ENCODE assay signal across 8 cellular contexts in genomic region chr2:218895758-218896500, GRCh38. TPM values are rescaled to one million over a fixed set of nuclear protein-coding genes. Genes with fewer than 3 reads are reported as not detected.
DNase-seq lines count a peak whose midpoint lies in the region; ATAC-seq lines count a peak whose summit lies in the region.
"Had no signal": no experiment of that assay in that cellular context is flagged by ENCODE, and none has a peak within 500 bp of the region (broad histone marks: within the 10 kb centered on the region; RNA-seq: fewer than 3 reads in every experiment).

No MANE protein-coding gene starts in this region.

- no peak overlapping the region for H3K4ac ChIP-seq in trophoblast cell (ENCODE audit: low read depth, low read length)

- H3K27ac ChIP-seq in trophoblast cell (ENCODE audit: low read depth, low read length) = no peak overlapping the region
- H3K27ac ChIP-seq: SJSA1 had no signal

- no peak overlapping the region for H3K23ac ChIP-seq in trophoblast cell (ENCODE audit: low read length)

- no peak overlapping the region for H3K4me3 ChIP-seq in trophoblast cell (ENCODE audit: low read depth, low read length)
- H3K4me3 ChIP-seq: SJSA1 had no signal

- no peak overlapping the region for H3K9ac ChIP-seq in trophoblast cell (ENCODE audit: low read length)

- peak overlapping the region; percentile 72 for H4K91ac ChIP-seq in trophoblast cell (ENCODE audit: low read depth, low read length)

- no peak overlapping the region for H4K8ac ChIP-seq in trophoblast cell (ENCODE audit: low read depth, low read length)

- no peak overlapping the region for H3K14ac ChIP-seq in trophoblast cell (ENCODE audit: low read length)

- no peaks in the 10 kb centered on the region for H3K79me2 ChIP-seq in trophoblast cell (ENCODE audit: control insufficient read depth, insufficient read depth, low read length, poor library complexity)

- H2BK120ac ChIP-seq in trophoblast cell (ENCODE audit: insufficient read depth, low read length, poor library complexity) = peak overlapping the region; percentile 24

- no peaks in the 10 kb centered on the region for H3K36me3 ChIP-seq in trophoblast cell (ENCODE audit: control insufficient read depth in 1 of 2, insufficient read depth in 2 of 2, low read length in 2 of 2)
- H3K36me3 ChIP-seq: SJSA1 had no signal

- H4K12ac ChIP-seq in trophoblast cell (ENCODE audit: low read depth, low read length) = no peak overlapping the region

- H3K4me2 ChIP-seq in trophoblast cell (ENCODE audit: low read length) = peak overlapping the region; percentile 68

- peaks cover 3% of the 10 kb centered on the region for H3K9me3 ChIP-seq in trophoblast cell (ENCODE audit: insufficient read depth, low read depth, low read length)

- H2AK5ac ChIP-seq in trophoblast cell (ENCODE audit: low read length) = no peak overlapping the region

- H3K79me1 ChIP-seq in trophoblast cell (ENCODE audit: low read length) = peaks cover 5% of the 10 kb centered on the region

- DNase-seq in T1000 (lab: John Stamatoyannopoulos, UW) (peak; percentile 26), trophoblast cell (no peak), NCI-H1694 treated with DMSO at 0.1 percent for 48 hours (lab: John Stamatoyannopoulos, UW) (no peak), NCI-H1417 treated with DMSO at 0.1 percent for 48 hours (lab: John Stamatoyannopoulos, UW) (no peak), NK-92 (lab: John Stamatoyannopoulos, UW; ENCODE audit: unreplicated experiment) (no peak)

- ATAC-seq in GM19372 (IDR thresholded peaks at IDR 0.05; ENCODE audit: low read depth, unreplicated experiment) (peak; percentile 14), HG02973 (IDR thresholded peaks at IDR 0.05; ENCODE audit: unreplicated experiment) (peak; percentile 9)

- H2BK5ac ChIP-seq in trophoblast cell (ENCODE audit: low read depth, low read length, poor library complexity) = no peak overlapping the region

- WGBS in trophoblast cell (ENCODE audit: extremely low coverage, insufficient coverage, insufficient read length) = no CpG with 5 or more reads among the region's 8 CpGs

- peaks cover 35 to 47% of the 10 kb centered on the region in 2 experiments for H3K4me1 ChIP-seq in trophoblast cell (ENCODE audit: control insufficient read depth in 1 of 2, insufficient read depth in 2 of 2, low read length in 2 of 2)

- H3K27me3 ChIP-seq in trophoblast cell (ENCODE audit: insufficient read depth, low read length) = peaks cover 44% of the 10 kb centered on the region

- peak overlapping the region; percentile 32 for H2BK12ac ChIP-seq in trophoblast cell (ENCODE audit: low read length)

- H3K18ac ChIP-seq in trophoblast cell (ENCODE audit: low read length) = no peak overlapping the region

- H2AFZ ChIP-seq in trophoblast cell (ENCODE audit: insufficient read depth, low read length, poor library complexity) = no peak overlapping the region

RNA-seq across cellular contexts. Expression of gene WNT10A, which starts 15.3 kb away (rescaled TPM):
- polyA plus RNA-seq in trophoblast cell (2013) = 0.15 and 0.22 TPM in 2 replicates

RNA-seq across cellular contexts. Expression of gene WNT6, which starts 36.3 kb away (rescaled TPM):
- 22.5 and 23.5 TPM in 2 replicates for polyA plus RNA-seq in trophoblast cell (2013)
